9 cellular contexts compared by ENCODE assay signal in genomic region chr14:56118611-56119181, GRCh38. TPM values are rescaled to one million over a fixed set of nuclear protein-coding genes. Genes with fewer than 3 reads are reported as not detected.
DNase-seq lines count a peak whose midpoint lies in the region; ATAC-seq, FAIRE-seq and TF ChIP-seq lines count a peak whose summit lies in the region.
"Had no signal": no experiment of that assay in that cellular context is flagged by ENCODE, and none has a peak within 500 bp of the region (broad histone marks: within the 10 kb centered on the region; RNA-seq: fewer than 3 reads in every experiment).

No MANE protein-coding gene starts in this region.

- H3K36me3 ChIP-seq in endothelial cell of umbilical vein (ENCODE audit: control insufficient read depth in 2 of 2, extremely low read depth in 1 of 2, insufficient read depth in 2 of 2, low read length in 2 of 2): no peaks in the 10 kb centered on the region
- no peaks in the 10 kb centered on the region for H3K36me3 ChIP-seq in mucosa of rectum (ENCODE audit: control insufficient read depth in 2 of 2, insufficient read depth in 2 of 2, low read length in 2 of 2)
- H3K36me3 ChIP-seq in thyroid gland: no peaks in the 10 kb centered on the region

- 0% methylated on average over 2 of the region's 87 CpGs; no CpG with 5 or more reads in 1 of the 2 donors for WGBS in thyroid gland, 2 donors

- TSS peak; percentile 1 for BruUV-seq in endothelial cell of umbilical vein (replicated peaks; lab: Mats Ljungman, UMichigan)

- CTCF ChIA-PET in endothelial cell of umbilical vein (lab: Charles Lee): interaction anchor here (0.6 to 3.5 kb wide), 8 partner anchors 155 to 411 kb away, joined by 3 to 22 read pairs (median 4); no protein-coding TSS in a partner anchor

- peak; percentile 69 for DNase-seq in DMS53 (lab: John Stamatoyannopoulos, UW)
- DNase-seq in DMS53 treated with DMSO at 0.1 percent for 48 hours (lab: John Stamatoyannopoulos, UW; ENCODE audit: unreplicated experiment): no peak
- DNase-seq in endothelial cell of umbilical vein (ENCODE audit: low read depth, low spot score): peak; percentile 7
- peak; percentile 34 to 41 for DNase-seq in thyroid gland
- DNase-seq in HPDE6-E6E7 (ENCODE audit: extremely low spot score): no peak

- H3K9me3 ChIP-seq in endothelial cell of umbilical vein (replicated peaks; ENCODE audit: control insufficient read depth, insufficient read depth, low read length) (no peaks in the 10 kb centered on the region), mucosa of rectum (ENCODE audit: control insufficient read depth in 2 of 2, low read length in 2 of 2) (no peaks in the 10 kb centered on the region), thyroid gland (no peaks in the 10 kb centered on the region)

- peaks cover 12% of the 10 kb centered on the region for H3K79me2 ChIP-seq in endothelial cell of umbilical vein (ENCODE audit: control insufficient read depth, insufficient read depth, low read length)

- H3K4me3 ChIP-seq in WI38 (ENCODE audit: low read depth, low read length) (peak overlapping the region; percentile 82), endothelial cell of umbilical vein (replicated peaks in 1 of 3; ENCODE audit: insufficient read depth in 1 of 3, low read depth in 1 of 3, low read length in 3 of 3) (peak overlapping the region; percentile 77 to 92 (median 90)), mucosa of rectum (ENCODE audit: low read length in 2 of 2) (peak overlapping the region; percentile 75 to 86), thyroid gland (replicated peaks in 1 of 3) (peak overlapping the region; percentile 73 to 88 (median 87))

- H2AFZ ChIP-seq in endothelial cell of umbilical vein (ENCODE audit: low read depth, low read length): peak overlapping the region; percentile 81

- H3K9ac ChIP-seq in endothelial cell of umbilical vein (replicated peaks; ENCODE audit: extremely low read depth, insufficient read depth, low read length): peak overlapping the region; percentile 89
- H3K9ac ChIP-seq in mucosa of rectum (ENCODE audit: low read depth in 1 of 2, low read length in 2 of 2): peak overlapping the region; percentile 65 to 83

- POLR2A ChIA-PET in endothelial cell of umbilical vein (lab: Charles Lee): interaction anchor here (0.6 kb wide), 2 partner anchors 55 to 1217 kb away, joined by 3 to 4 read pairs; no protein-coding TSS in a partner anchor

- H3K27me3 ChIP-seq in endothelial cell of umbilical vein (ENCODE audit: control insufficient read depth in 2 of 2, insufficient read depth in 2 of 2, low read length in 2 of 2) (peaks cover 0 to 3% of the 10 kb centered on the region in 2 experiments), mucosa of rectum (ENCODE audit: control insufficient read depth in 2 of 2, insufficient read depth in 2 of 2, low read length in 2 of 2) (no peaks in the 10 kb centered on the region), thyroid gland (no peaks in the 10 kb centered on the region)

- peak; percentile 14 for ATAC-seq in HG02970 (IDR thresholded peaks at IDR 0.05; ENCODE audit: low FRiP score, unreplicated experiment)

- no peak for FAIRE-seq in endothelial cell of umbilical vein (lab: Jason Lieb, UNC)
- FAIRE-seq: A204.1 had no signal

- H3K27ac ChIP-seq in endothelial cell of umbilical vein (ENCODE audit: insufficient read depth, low read depth, low read length) (peak overlapping the region; percentile 48), mucosa of rectum (ENCODE audit: low read depth in 2 of 2, low read length in 2 of 2) (peak overlapping the region; percentile 85 to 86), thyroid gland (peak overlapping the region; percentile 42 to 91 (median 84))

- dilution Hi-C loops in endothelial cell of umbilical vein (cut with MboI; ENCODE audit: extremely low pct_ligation_motif_present, low sequenced_read_pairs): no loop called here

- H3K4me1 ChIP-seq in endothelial cell of umbilical vein (ENCODE audit: control insufficient read depth, extremely low read depth, insufficient read depth, low read length) (peaks cover 19% of the 10 kb centered on the region), mucosa of rectum (ENCODE audit: control insufficient read depth in 2 of 2, insufficient read depth in 2 of 2, low read length in 2 of 2) (peaks cover 6 to 13% of the 10 kb centered on the region in 2 donors), thyroid gland (peaks cover 11 to 13% of the 10 kb centered on the region in 2 donors)

- no peaks in the 10 kb centered on the region for H3K9me1 ChIP-seq in endothelial cell of umbilical vein (replicated peaks; ENCODE audit: control insufficient read depth, extremely low read depth, insufficient read depth, low read length)

- intact Hi-C loops in endothelial cell of umbilical vein (cut with micrococcal nuclease): loop anchor here (1.0 to 10.0 kb wide), 11 partner anchors 81 to 386 kb away; no protein-coding TSS in a partner anchor
- intact Hi-C loops in thyroid gland (cut with DNase I): no loop called here

- H3K4me2 ChIP-seq in endothelial cell of umbilical vein (ENCODE audit: insufficient read depth, low read length): peak overlapping the region; percentile 87

- no peak for TF ChIP-seq POLR2A in endothelial cell of umbilical vein (IDR thresholded peaks at IDR 0.05; ENCODE audit: low read depth, low read length)
- TF ChIP-seq POLR2A in thyroid gland (IDR thresholded peaks at IDR 0.05): no peak

- TF ChIP-seq CTCF in WI38 (IDR thresholded peaks at IDR 0.05; ENCODE audit: low read depth, low read length) (no peak), endothelial cell of umbilical vein (IDR thresholded peaks at IDR 0.05; ENCODE audit: extremely low read depth in 1 of 2, insufficient read depth in 1 of 2, low read depth in 1 of 2, low read length in 2 of 2) (no peak), thyroid gland (IDR thresholded peaks at IDR 0.05) (no peak)

- H4K20me1 ChIP-seq in endothelial cell of umbilical vein (replicated peaks; ENCODE audit: control insufficient read depth, extremely low read depth, insufficient read depth, low read length): no peaks in the 10 kb centered on the region

TF ChIP-seq in endothelial cell of umbilical vein, 7 proteins besides CTCF, POLR2A, EP300 and RAD21:
- TF ChIP-seq POLR2AphosphoS5 (IDR thresholded peaks at IDR 0.05; ENCODE audit: insufficient read depth, low read depth, low read length) (no peak), EZH2 (IDR thresholded peaks at IDR 0.05; ENCODE audit: borderline replicate concordance, low read depth, low read length, severe bottlenecking) (peak; percentile 22)

RNA-seq across cellular contexts. Expression of gene PELI2, which starts 0.5 kb away (rescaled TPM):
- total RNA-seq in endothelial cell of umbilical vein (13.0 TPM in 2 replicates), thyroid gland (10 to 100 TPM; 10.8 to 17.6 (median 13.6) TPM)
- polyA plus RNA-seq in endothelial cell of umbilical vein: 9.9 and 11.5 TPM in 2 replicates
- 8.0 and 9.3 TPM in 2 replicates for polyA plus RNA-seq in endothelial cell of umbilical vein (2011; cell fraction: cytosol; rRNA removed)
- 31.3 and 32.7 TPM in 2 replicates for polyA plus RNA-seq in endothelial cell of umbilical vein (2011; cell fraction: nucleus; rRNA removed)
- 1.6 and 2.7 TPM in 2 replicates for polyA plus RNA-seq in endothelial cell of umbilical vein (2012)
- polyA minus RNA-seq in endothelial cell of umbilical vein: 80.6 and 91.0 TPM in 2 replicates
- polyA minus RNA-seq in endothelial cell of umbilical vein (2011; cell fraction: cytosol; rRNA and poly(A)+ RNA removed): 4.0 TPM
- polyA minus RNA-seq in endothelial cell of umbilical vein (2011; cell fraction: nucleus; rRNA and poly(A)+ RNA removed): 29.7 and 38.7 TPM in 2 replicates

Comparison
In these comparisons a context has a peak if more than half of its experiments do, and no peak if none do; other contexts are left out.
1. DNase-seq: peak in DMS53 (single experiment), endothelial cell of umbilical vein (single experiment) and thyroid gland (2 of 2); none in DMS53 treated with DMSO at 0.1 percent for 48 hours (single experiment) and HPDE6-E6E7 (single experiment).
2. Peak in every context shown above with its lines, with median percentiles within 50 percentile points of each other: H3K4me3 ChIP-seq and H3K27ac ChIP-seq.